8 cellular contexts compared by ENCODE assay signal in genomic region chr22:17627961-17628303, GRCh38. TPM values are rescaled to one million over a fixed set of nuclear protein-coding genes. Genes with fewer than 3 reads are reported as not detected.
DNase-seq lines count a peak whose midpoint lies in the region; ATAC-seq and TF ChIP-seq lines count a peak whose summit lies in the region.

No MANE protein-coding gene starts in this region.

- no peak for TF ChIP-seq CTCF in fibroblast of pulmonary artery (IDR thresholded peaks at IDR 0.05; ENCODE audit: low read length, missing control alignments)
- TF ChIP-seq CTCF in psoas muscle (IDR thresholded peaks at IDR 0.05): no peak

- H3K27ac ChIP-seq in SJCRH30 (peak overlapping the region; percentile 74), psoas muscle (peak overlapping the region; percentile 98)

- intact Hi-C loops in psoas muscle (cut with DNase I): no loop called here

- no peaks in the 10 kb centered on the region for H3K9me3 ChIP-seq in ES-I3 (ENCODE audit: control insufficient read depth, insufficient read depth, low read length)
- H3K9me3 ChIP-seq in SJCRH30 (replicated peaks): no peaks in the 10 kb centered on the region
- H3K9me3 ChIP-seq in psoas muscle: no peaks in the 10 kb centered on the region

- H3K27me3 ChIP-seq in SJCRH30 (no peaks in the 10 kb centered on the region), psoas muscle (ENCODE audit: insufficient read depth in 3 of 3, low read length in 2 of 3) (no peaks in the 10 kb centered on the region)

- H3K9ac ChIP-seq in ES-I3 (ENCODE audit: low read depth, low read length): peak overlapping the region; percentile 84

- peak overlapping the region; percentile 97 for H3K4me3 ChIP-seq in SJCRH30
- H3K4me3 ChIP-seq in fibroblast of pulmonary artery (replicated peaks; ENCODE audit: low read depth, low read length): peak overlapping the region; percentile 100
- peak overlapping the region; percentile 99 for H3K4me3 ChIP-seq in psoas muscle

- H3K36me3 ChIP-seq in ES-I3 (ENCODE audit: insufficient read depth, low read length) (no peaks in the 10 kb centered on the region), SJCRH30 (no peaks in the 10 kb centered on the region; the same call in 1 of the 2 replicates), psoas muscle (ENCODE audit: insufficient read depth in 1 of 2, low read depth in 1 of 2) (peaks cover 0 to 18% of the 10 kb centered on the region in 2 donors)

- DNase-seq in SJCRH30: no peak
- DNase-seq in fibroblast of pulmonary artery (ENCODE audit: low read depth): no peak
- DNase-seq in psoas muscle: peak in 1 of 2 donors; percentile 69
- DNase-seq in AML-193 (lab: John Stamatoyannopoulos, UW): no peak
- DNase-seq in T1000 (lab: John Stamatoyannopoulos, UW): no peak

- ATAC-seq in psoas muscle (peak in 3 of 4 donors; percentile 21 to 54 (median 28)), HG02885 (IDR thresholded peaks at IDR 0.05; ENCODE audit: poor library complexity, unreplicated experiment) (no peak), esophagus mucosa (no peak)

- 7 to 10% (median 9%) methylated on average over 20 of the region's 20 CpGs for WGBS in psoas muscle, 3 donors

- H3K4me1 ChIP-seq in ES-I3 (ENCODE audit: insufficient read depth, low read length) (peaks cover under 1% of the 10 kb centered on the region; the same call in 1 of the 2 replicates), SJCRH30 (0 out of 2 replicates have a peak, but pooled peaks cover 4% of the 10 kb centered on the region), psoas muscle (peaks cover 11% of the 10 kb centered on the region)

RNA-seq across cellular contexts. Expression of gene ATP6V1E1, which starts 0.6 kb away (rescaled TPM):
- total RNA-seq in SJCRH30 (2014; rRNA removed; shearing (Covaris generic)): 88.5 and 92.0 TPM in 2 replicates
- total RNA-seq in psoas muscle: 100 to 1,000 TPM; 122 to 185 (median 142) TPM
- polyA plus RNA-seq in psoas muscle: 100 to 1,000 TPM; 158 to 263 (median 210) TPM
- total RNA-seq in esophagus mucosa: 87.6 TPM

RNA-seq across cellular contexts. Expression of gene BCL2L13, which starts 10.6 kb away (rescaled TPM):
- 47.9 and 52.4 TPM in 2 replicates for total RNA-seq in SJCRH30 (2014; rRNA removed; shearing (Covaris generic))
- total RNA-seq in psoas muscle (100 to 1,000 TPM; 123 to 201 (median 130) TPM), esophagus mucosa (34.0 TPM)
- 100 to 1,000 TPM in 1 of 3 donors, 10 to 100 TPM in 2; 67.0 to 165 (median 89.0) TPM for polyA plus RNA-seq in psoas muscle

Comparison
In these comparisons a context has a peak if more than half of its experiments do, and no peak if none do; other contexts are left out.
1. ATAC-seq: peak in psoas muscle (3 of 4); none in HG02885 (single experiment) and esophagus mucosa (single experiment).
2. Peak in every context shown above with its lines, with median percentiles within 50 percentile points of each other: H3K4me3 ChIP-seq.